In genomic region chr1:36591278-36591677, GRCh38 we compare ENCODE assay signal across 22 cellular contexts.
"Had no signal": no experiment of that assay in that cellular context is flagged by ENCODE, and none has a peak within 500 bp of the region (broad histone marks: within the 10 kb centered on the region; RNA-seq: fewer than 3 reads in every experiment).

No MANE protein-coding gene starts in this region.

- H3K36me3 Mint-ChIP-seq: memory B cell; naive thymus-derived CD8-positive, alpha-beta T cell had no signal

- H3K4me3 ChIP-seq: gastroesophageal sphincter, left ventricle myocardium inferior, right atrium auricular region, skin epidermis had no signal

- H3K4me1 ChIP-seq: gastroesophageal sphincter, left ventricle myocardium inferior, right atrium auricular region had no signal

- FAIRE-seq: astrocyte, kidney had no signal

- H3K27ac Mint-ChIP-seq: memory B cell, progenitor cell of endocrine pancreas had no signal

- H3K27ac ChIP-seq: gastroesophageal sphincter, left ventricle myocardium inferior, right atrium auricular region, skin epidermis had no signal

- H3K9me3 ChIP-seq: gastroesophageal sphincter, left ventricle myocardium inferior, right atrium auricular region had no signal

- ATAC-seq: activated T-cell treated with anti-CD3 and anti-CD28 coated beads, Interleukin-2, amount 50 U/mL, for 4 hours; gastroesophageal sphincter; naive thymus-derived CD8-positive, alpha-beta T cell; stimulated activated naive CD8-positive, alpha-beta T cell treated with anti-CD3 and anti-CD28 coated beads, Interleukin-15, Interleukin-2, amounts not matched to agents 100 U/mL and 50 U/mL, for 24 hours had no signal

- H3K4me3 Mint-ChIP-seq: activated T-cell treated with anti-CD3 and anti-CD28 coated beads, Interleukin-2, amount 50 U/mL, for 4 hours; memory B cell; naive thymus-derived CD8-positive, alpha-beta T cell had no signal

- DNase-seq: activated CD4-positive, alpha-beta T cell treated with anti-CD3 and anti-CD28 coated beads for 1 hour; activated CD4-positive, alpha-beta T cell treated with anti-CD3 and anti-CD28 coated beads, Interleukin-2, amount 50 U/mL, for 48 hours; activated effector memory CD4-positive, alpha-beta T cell treated with Interleukin-2 at 50 U/mL for 16 hours; activated naive CD4-positive, alpha-beta T cell treated with anti-CD3 and anti-CD28 coated beads, Interleukin-2, amount 50 U/mL, for 16 hours; activated T-cell treated with anti-CD3 and anti-CD28 coated beads, Interleukin-2, amount 50 U/mL, for 4 hours; dermis blood vessel endothelial cell; erythroblast; kidney; left ventricle myocardium inferior; naive thymus-derived CD8-positive, alpha-beta T cell; nucleus accumbens; stimulated activated CD4-positive, alpha-beta T cell treated with anti-CD3 and anti-CD28 coated beads, Interleukin-4, amount 100 ng/mL, for 4 hours; stimulated activated CD8-positive, alpha-beta memory T cell treated with anti-CD3 and anti-CD28 coated beads, Interleukin-4, amount 100 ng/mL, for 48 hours; stimulated activated naive CD8-positive, alpha-beta T cell treated with anti-CD3 and anti-CD28 coated beads, Interleukin-15, Interleukin-2, amounts not matched to agents 100 U/mL and 50 U/mL, for 24 hours; T-helper 9 cell; trophoblast cell had no signal

- H3K9me3 Mint-ChIP-seq: activated T-cell treated with anti-CD3 and anti-CD28 coated beads, Interleukin-2, amount 50 U/mL, for 4 hours; memory B cell; naive thymus-derived CD8-positive, alpha-beta T cell had no signal

- H3K36me3 ChIP-seq: gastroesophageal sphincter, left ventricle myocardium inferior, right atrium auricular region had no signal
